1 cellular context compared by ENCODE assay signal in the genomic region with DNA sequence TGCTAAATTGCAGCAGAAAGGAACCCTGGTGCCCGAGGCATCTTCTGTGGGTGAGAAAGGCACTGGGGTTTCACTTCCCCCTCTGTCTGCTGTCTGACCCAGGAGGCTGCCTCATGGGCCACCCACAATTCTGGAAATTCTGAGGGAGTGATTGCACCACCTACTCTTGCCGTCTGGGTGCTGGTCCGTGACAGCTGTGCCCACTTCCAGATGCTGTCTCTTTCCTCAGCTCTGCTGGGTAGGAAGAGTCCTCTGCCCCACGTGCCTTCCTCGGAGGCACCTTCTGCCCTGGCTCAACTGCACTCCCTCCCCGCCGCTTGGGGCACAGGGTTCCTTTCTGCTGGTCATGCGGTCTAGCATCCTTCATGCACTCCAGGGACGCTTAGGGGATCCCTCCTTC.
TF ChIP-seq lines count a peak whose summit lies in the region.

No MANE protein-coding gene starts in this region.

TF ChIP-seq in GM23338, 12 proteins besides CTCF, POLR2A, EP300 and RAD21 (continued from another document):
- TF ChIP-seq, protein P1, sequence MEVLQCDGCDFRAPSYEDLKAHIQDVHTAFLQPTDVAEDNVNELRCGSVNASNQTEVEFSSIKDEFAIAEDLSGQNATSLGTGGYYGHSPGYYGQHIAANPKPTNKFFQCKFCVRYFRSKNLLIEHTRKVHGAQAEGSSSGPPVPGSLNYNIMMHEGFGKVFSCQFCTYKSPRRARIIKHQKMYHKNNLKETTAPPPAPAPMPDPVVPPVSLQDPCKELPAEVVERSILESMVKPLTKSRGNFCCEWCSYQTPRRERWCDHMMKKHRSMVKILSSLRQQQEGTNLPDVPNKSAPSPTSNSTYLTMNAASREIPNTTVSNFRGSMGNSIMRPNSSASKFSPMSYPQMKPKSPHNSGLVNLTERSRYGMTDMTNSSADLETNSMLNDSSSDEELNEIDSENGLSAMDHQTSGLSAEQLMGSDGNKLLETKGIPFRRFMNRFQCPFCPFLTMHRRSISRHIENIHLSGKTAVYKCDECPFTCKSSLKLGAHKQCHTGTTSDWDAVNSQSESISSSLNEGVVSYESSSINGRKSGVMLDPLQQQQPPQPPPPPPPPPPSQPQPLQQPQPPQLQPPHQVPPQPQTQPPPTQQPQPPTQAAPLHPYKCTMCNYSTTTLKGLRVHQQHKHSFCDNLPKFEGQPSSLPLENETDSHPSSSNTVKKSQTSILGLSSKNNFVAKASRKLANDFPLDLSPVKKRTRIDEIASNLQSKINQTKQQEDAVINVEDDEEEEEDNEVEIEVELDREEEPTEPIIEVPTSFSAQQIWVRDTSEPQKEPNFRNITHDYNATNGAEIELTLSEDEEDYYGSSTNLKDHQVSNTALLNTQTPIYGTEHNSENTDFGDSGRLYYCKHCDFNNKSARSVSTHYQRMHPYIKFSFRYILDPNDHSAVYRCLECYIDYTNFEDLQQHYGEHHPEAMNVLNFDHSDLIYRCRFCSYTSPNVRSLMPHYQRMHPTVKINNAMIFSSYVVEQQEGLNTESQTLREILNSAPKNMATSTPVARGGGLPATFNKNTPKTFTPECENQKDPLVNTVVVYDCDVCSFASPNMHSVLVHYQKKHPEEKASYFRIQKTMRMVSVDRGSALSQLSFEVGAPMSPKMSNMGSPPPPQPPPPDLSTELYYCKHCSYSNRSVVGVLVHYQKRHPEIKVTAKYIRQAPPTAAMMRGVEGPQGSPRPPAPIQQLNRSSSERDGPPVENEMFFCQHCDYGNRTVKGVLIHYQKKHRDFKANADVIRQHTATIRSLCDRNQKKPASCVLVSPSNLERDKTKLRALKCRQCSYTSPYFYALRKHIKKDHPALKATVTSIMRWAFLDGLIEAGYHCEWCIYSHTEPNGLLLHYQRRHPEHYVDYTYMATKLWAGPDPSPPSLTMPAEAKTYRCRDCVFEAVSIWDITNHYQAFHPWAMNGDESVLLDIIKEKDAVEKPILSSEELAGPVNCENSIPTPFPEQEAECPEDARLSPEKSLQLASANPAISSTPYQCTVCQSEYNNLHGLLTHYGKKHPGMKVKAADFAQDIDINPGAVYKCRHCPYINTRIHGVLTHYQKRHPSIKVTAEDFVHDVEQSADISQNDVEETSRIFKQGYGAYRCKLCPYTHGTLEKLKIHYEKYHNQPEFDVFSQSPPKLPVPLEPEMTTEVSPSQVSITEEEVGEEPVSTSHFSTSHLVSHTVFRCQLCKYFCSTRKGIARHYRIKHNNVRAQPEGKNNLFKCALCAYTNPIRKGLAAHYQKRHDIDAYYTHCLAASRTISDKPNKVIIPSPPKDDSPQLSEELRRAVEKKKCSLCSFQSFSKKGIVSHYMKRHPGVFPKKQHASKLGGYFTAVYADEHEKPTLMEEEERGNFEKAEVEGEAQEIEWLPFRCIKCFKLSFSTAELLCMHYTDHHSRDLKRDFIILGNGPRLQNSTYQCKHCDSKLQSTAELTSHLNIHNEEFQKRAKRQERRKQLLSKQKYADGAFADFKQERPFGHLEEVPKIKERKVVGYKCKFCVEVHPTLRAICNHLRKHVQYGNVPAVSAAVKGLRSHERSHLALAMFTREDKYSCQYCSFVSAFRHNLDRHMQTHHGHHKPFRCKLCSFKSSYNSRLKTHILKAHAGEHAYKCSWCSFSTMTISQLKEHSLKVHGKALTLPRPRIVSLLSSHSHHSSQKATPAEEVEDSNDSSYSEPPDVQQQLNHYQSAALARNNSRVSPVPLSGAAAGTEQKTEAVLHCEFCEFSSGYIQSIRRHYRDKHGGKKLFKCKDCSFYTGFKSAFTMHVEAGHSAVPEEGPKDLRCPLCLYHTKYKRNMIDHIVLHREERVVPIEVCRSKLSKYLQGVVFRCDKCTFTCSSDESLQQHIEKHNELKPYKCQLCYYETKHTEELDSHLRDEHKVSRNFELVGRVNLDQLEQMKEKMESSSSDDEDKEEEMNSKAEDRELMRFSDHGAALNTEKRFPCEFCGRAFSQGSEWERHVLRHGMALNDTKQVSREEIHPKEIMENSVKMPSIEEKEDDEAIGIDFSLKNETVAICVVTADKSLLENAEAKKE (CRISPR knock-in tag; IDR thresholded peaks at IDR 0.05) = no peak
- TF ChIP-seq JUNB (IDR thresholded peaks at IDR 0.05; ENCODE audit: unreplicated experiment) (no peak), ZNF331 (CRISPR knock-in tag; IDR thresholded peaks at IDR 0.05; ENCODE audit: low read depth) (no peak), POLR2AphosphoS5 (IDR thresholded peaks at IDR 0.05; ENCODE audit: low read depth) (no peak)
